ENCODE assay signal across 21 cellular contexts in the genomic region with DNA sequence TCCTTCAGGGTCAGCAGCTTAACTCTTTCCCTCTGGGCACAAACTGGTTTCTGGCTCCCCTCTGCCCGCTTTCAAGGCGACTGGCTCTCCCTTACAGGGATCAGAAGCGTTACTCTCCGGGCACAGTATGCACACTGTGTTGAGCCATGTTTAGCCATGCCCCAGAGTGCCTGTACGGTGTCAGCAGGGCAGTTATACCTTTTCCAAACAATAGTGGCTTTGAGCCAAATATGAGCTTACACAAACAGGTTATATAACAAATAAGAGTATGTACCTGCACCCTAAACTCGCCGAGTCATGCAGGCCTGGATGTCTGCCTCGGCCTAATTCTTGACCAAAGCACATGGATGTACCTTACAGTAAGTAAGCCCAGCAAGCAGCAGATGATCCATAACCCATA.
"Had no signal": no experiment of that assay in that cellular context is flagged by ENCODE, and none has a peak within 500 bp of the region (broad histone marks: within the 10 kb centered on the region; RNA-seq: fewer than 3 reads in every experiment).

No MANE protein-coding gene starts in this region.

- ATAC-seq: left cardiac atrium; naive thymus-derived CD8-positive, alpha-beta T cell; sciatic nerve; stimulated activated memory B cell treated with anti-CD40 and anti-IgM and Interleukin-4, amounts not matched to agents 10 μg/mL and 1 μg/mL and 100 μg/mL, for 72 hours; stimulated activated naive CD8-positive, alpha-beta T cell treated with anti-CD3 and anti-CD28 coated beads, Interleukin-15, amount 100 ng/mL, for 72 hours had no signal

- DNase-seq: hippocampal formation; kidney glomerular epithelial cell; left cardiac atrium; lower lobe of right lung; mammary epithelial cell; mesenchymal stem cell; naive thymus-derived CD8-positive, alpha-beta T cell; ovary; small intestine; spleen; stimulated activated CD4-positive, alpha-beta T cell treated with anti-CD3 and anti-CD28 coated beads, Interleukin-4, amount 100 ng/mL, for 24 hours; stimulated activated naive CD4-positive, alpha-beta T cell treated with Interleukin-2 at 50 U/mL for 16 hours; stimulated activated naive CD8-positive, alpha-beta T cell treated with anti-CD3 and anti-CD28 coated beads, Interleukin-15, amount 100 ng/mL, for 72 hours; substantia nigra; upper lobe of right lung had no signal

- FAIRE-seq: keratinocyte, small intestine, urothelium cell line had no signal

- H3K9me3 ChIP-seq: lower lobe of right lung, ovary, right atrium auricular region, spleen, tibial nerve, upper lobe of right lung had no signal

- H3K36me3 ChIP-seq: lower lobe of right lung, ovary, right atrium auricular region, spleen, tibial nerve, upper lobe of right lung had no signal

- H3K27me3 ChIP-seq: ovary, right atrium auricular region, spleen, tibial nerve, upper lobe of right lung had no signal

- H3K4me3 ChIP-seq: lower lobe of right lung, ovary, right atrium auricular region, spleen, tibial nerve, upper lobe of right lung had no signal

- H3K4me1 ChIP-seq: lower lobe of right lung, right atrium auricular region, spleen, tibial nerve, upper lobe of right lung had no signal

- H3K27ac ChIP-seq: lower lobe of right lung, ovary, right atrium auricular region, spleen, tibial nerve, upper lobe of right lung had no signal
